ENCODE assay signal across 8 cellular contexts in the genomic region with DNA sequence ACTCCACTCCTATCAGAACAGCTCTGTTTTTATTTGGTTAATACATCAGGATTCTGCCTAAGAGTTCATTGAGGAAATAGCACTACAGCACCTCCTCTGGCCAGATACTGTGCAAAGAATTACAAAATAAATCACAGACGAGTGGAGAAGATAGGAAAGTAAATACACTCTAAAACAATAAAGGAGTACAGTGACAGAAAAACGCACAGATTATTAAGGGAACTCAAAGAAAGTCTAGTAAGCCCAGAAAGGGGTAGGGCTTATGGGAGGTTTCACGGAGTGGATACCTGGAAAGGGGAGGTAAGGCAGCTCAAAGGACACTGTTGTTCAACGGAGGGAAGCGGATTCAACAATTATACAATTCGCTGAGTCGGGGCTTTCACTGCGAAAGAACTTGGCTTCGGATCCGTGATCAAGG.
DNase-seq lines count a peak whose midpoint lies in the region; ATAC-seq and TF ChIP-seq lines count a peak whose summit lies in the region.

No MANE protein-coding gene starts in this region.

- H3K4me1 Mint-ChIP-seq in stimulated activated naive B cell treated with anti-CD40 and anti-IgM and Interleukin-4, amounts not matched to agents 10 μg/mL and 1 μg/mL and 100 μg/mL, for 72 hours, result peaks cover 19 to 31% of the 10 kb centered on the region in 2 donors

- in situ Hi-C loops in brain microvascular endothelial cell (cut with HindIII; ENCODE audit: low pct_ligation_motif_present, low sequenced_read_pairs), result no loop called here

- peaks cover 1% of the 10 kb centered on the region for H3K27me3 ChIP-seq in brain microvascular endothelial cell (replicated peaks)

- peaks cover 7 to 20% of the 10 kb centered on the region in 2 donors for H3K36me3 Mint-ChIP-seq in stimulated activated naive B cell treated with anti-CD40 and anti-IgM and Interleukin-4, amounts not matched to agents 10 μg/mL and 1 μg/mL and 100 μg/mL, for 72 hours

- DNase-seq in activated CD4-positive, CD25-positive, alpha-beta regulatory T cell treated with anti-CD3 and anti-CD28 coated beads, Interleukin-2, amount 50 U/mL, for 72 hours, result no peak
- peak; percentile 45 for DNase-seq in NCI-H748 treated with DMSO at 0.1 percent for 48 hours (lab: John Stamatoyannopoulos, UW)
- peak; percentile 51 for DNase-seq in brain microvascular endothelial cell
- peak; percentile 59 for DNase-seq in iris pigment epithelial cell (ENCODE audit: low read depth)
- DNase-seq in stimulated activated naive B cell treated with anti-CD40 and anti-IgM and Interleukin-4, amounts not matched to agents 10 μg/mL and 1 μg/mL and 100 μg/mL, for 72 hours, result no peak
- no peak for DNase-seq in NCI-H128 (lab: John Stamatoyannopoulos, UW; ENCODE audit: unreplicated experiment)

- peak; percentile 25 to 29 for ATAC-seq in activated CD4-positive, CD25-positive, alpha-beta regulatory T cell treated with anti-CD3 and anti-CD28 coated beads, Interleukin-2, amount 50 U/mL, for 24 hours
- peak; percentile 13 for ATAC-seq in HG02678 (IDR thresholded peaks at IDR 0.05; ENCODE audit: unreplicated experiment)
- ATAC-seq in stimulated activated naive B cell treated with anti-CD40 and anti-IgM and Interleukin-4, amounts not matched to agents 10 μg/mL and 1 μg/mL and 100 μg/mL, for 72 hours (replicated peaks), result peak; percentile 42 to 44

- H3K9me3 Mint-ChIP-seq in stimulated activated naive B cell treated with anti-CD40 and anti-IgM and Interleukin-4, amounts not matched to agents 10 μg/mL and 1 μg/mL and 100 μg/mL, for 72 hours, result peaks cover 2 to 8% of the 10 kb centered on the region in 2 donors

- no peak overlapping the region for H3K27ac ChIP-seq in brain microvascular endothelial cell

- H3K36me3 ChIP-seq in brain microvascular endothelial cell (replicated peaks), result no peaks in the 10 kb centered on the region

- H3K27ac Mint-ChIP-seq in stimulated activated naive B cell treated with anti-CD40 and anti-IgM and Interleukin-4, amounts not matched to agents 10 μg/mL and 1 μg/mL and 100 μg/mL, for 72 hours, result peak overlapping the region; percentile 99

- peak overlapping the region; percentile 86 to 93 for H3K4me3 Mint-ChIP-seq in stimulated activated naive B cell treated with anti-CD40 and anti-IgM and Interleukin-4, amounts not matched to agents 10 μg/mL and 1 μg/mL and 100 μg/mL, for 72 hours

- peak; percentile 58 for TF ChIP-seq CTCF in brain microvascular endothelial cell (IDR thresholded peaks at IDR 0.05; ENCODE audit: low read depth, low read length, missing control alignments)

- peak overlapping the region; percentile 72 for H3K4me3 ChIP-seq in brain microvascular endothelial cell (ENCODE audit: low read depth, low read length)

- H3K27me3 Mint-ChIP-seq in stimulated activated naive B cell treated with anti-CD40 and anti-IgM and Interleukin-4, amounts not matched to agents 10 μg/mL and 1 μg/mL and 100 μg/mL, for 72 hours, result peaks cover 17 to 26% of the 10 kb centered on the region in 2 donors

Comparison
In these comparisons a context has a peak if more than half of its experiments do, and no peak if none do; other contexts are left out.
1. DNase-seq: peak in NCI-H748 treated with DMSO at 0.1 percent for 48 hours (single experiment), brain microvascular endothelial cell (single experiment) and iris pigment epithelial cell (single experiment); none in activated CD4-positive, CD25-positive, alpha-beta regulatory T cell treated with anti-CD3 and anti-CD28 coated beads, Interleukin-2, amount 50 U/mL, for 72 hours (single experiment), stimulated activated naive B cell treated with anti-CD40 and anti-IgM and Interleukin-4, amounts not matched to agents 10 μg/mL and 1 μg/mL and 100 μg/mL, for 72 hours (single experiment) and NCI-H128 (single experiment).
2. Peak in every context shown above with its lines, with median percentiles within 50 percentile points of each other: ATAC-seq.